14 cellular contexts compared by ENCODE assay signal in the genomic region with DNA sequence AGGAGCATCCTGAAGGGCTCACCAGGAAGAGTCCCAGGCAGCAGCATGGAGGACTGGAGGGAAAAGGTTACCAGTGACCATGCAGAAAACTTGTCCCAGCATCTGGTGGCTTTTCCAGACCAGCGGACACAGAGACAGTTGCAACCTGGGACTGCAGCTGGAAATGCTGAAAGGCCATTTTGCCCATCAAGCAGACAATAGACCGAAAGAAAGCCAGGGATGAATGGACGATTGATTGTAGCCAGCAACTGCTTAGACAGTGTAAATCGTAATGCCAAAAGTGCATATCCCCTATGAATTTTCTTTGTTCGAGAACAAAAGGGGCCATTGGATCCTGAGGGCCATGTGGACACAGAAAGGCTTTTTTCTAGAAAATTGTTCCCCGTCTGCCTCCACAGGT.
"Had no signal": no experiment of that assay in that cellular context is flagged by ENCODE, and none has a peak within 500 bp of the region (broad histone marks: within the 10 kb centered on the region; RNA-seq: fewer than 3 reads in every experiment).

No MANE protein-coding gene starts in this region.

- H3K9me3 ChIP-seq: ascending aorta, gastrocnemius medialis, SJCRH30 had no signal

- DNase-seq: activated CD4-positive, alpha-beta T cell treated with anti-CD3 and anti-CD28 coated beads, Interleukin-2, amount 50 U/mL, for 1 hour; activated CD4-positive, CD25-positive, alpha-beta regulatory T cell; activated naive CD4-positive, alpha-beta T cell treated with Interleukin-2 at 50 U/mL for 16 hours; endodermal cell; gastrocnemius medialis; kidney; left ventricle myocardium superior; mesendoderm; SJCRH30; stimulated activated CD4-positive, alpha-beta T cell treated with anti-CD3 and anti-CD28 coated beads, Interleukin-12 subunit alpha, Interleukin-12 subunit beta, amount 100 ng/mL, for 4 hours; stimulated activated CD4-positive, alpha-beta T cell treated with anti-CD3 and anti-CD28 coated beads, Interleukin-2, amount 100 ng/mL, for 24 hours; SW 1271; trophoblast cell had no signal

- H3K4me3 ChIP-seq: ascending aorta, gastrocnemius medialis, SJCRH30 had no signal

- H3K27ac ChIP-seq: ascending aorta, gastrocnemius medialis, SJCRH30 had no signal

- H3K27me3 ChIP-seq: ascending aorta, gastrocnemius medialis, SJCRH30 had no signal

- H3K4me1 ChIP-seq: SJCRH30 had no signal

- H3K36me3 ChIP-seq: ascending aorta, gastrocnemius medialis, SJCRH30 had no signal
